Comparison of ENCODE assay signal across 8 cellular contexts in the genomic region with DNA sequence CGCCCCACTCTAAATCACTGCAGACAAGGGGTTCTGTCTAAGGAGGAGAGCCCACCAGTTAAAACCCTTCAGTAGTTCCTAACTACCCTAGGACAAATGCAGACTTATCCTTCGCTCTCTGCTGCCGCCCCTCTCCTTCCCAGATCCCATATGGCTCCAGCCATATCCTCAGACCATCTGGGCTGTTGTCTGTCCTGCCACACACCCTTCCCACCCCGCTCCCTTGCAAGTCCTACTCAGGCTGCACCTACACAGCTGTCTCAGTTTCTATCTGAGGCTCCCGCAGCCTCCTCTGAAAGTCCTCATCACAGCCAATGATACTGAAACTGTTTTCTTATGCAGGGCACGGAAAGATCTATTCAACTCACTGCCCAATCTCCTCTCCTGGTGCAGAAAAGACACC. TPM values are rescaled to one million over a fixed set of nuclear protein-coding genes. Genes with fewer than 3 reads are reported as not detected.
DNase-seq lines count a peak whose midpoint lies in the region; ATAC-seq and TF ChIP-seq lines count a peak whose summit lies in the region.

No MANE protein-coding gene starts in this region.

- H3K27ac Mint-ChIP-seq in CD4-positive, CD25-positive, alpha-beta regulatory T cell = peak overlapping the region in 2 of 3 donors; percentile 82 to 87

- peak overlapping the region; percentile 82 to 96 (median 89) for H3K4me3 Mint-ChIP-seq in CD4-positive, CD25-positive, alpha-beta regulatory T cell

- H3K4me3 ChIP-seq in CD4-positive, CD25-positive, alpha-beta regulatory T cell (ENCODE audit: low read depth, low read length) = peak overlapping the region; percentile 69
- peak overlapping the region in 38 of 59 donors; percentile 66 to 99 (median 96) for H3K4me3 ChIP-seq in dorsolateral prefrontal cortex

- H3K36me3 Mint-ChIP-seq in CD4-positive, CD25-positive, alpha-beta regulatory T cell = peaks cover 5% of the 10 kb centered on the region

- peaks cover 0 to 1% (median 0%) of the 10 kb centered on the region in 7 donors for H3K9me3 Mint-ChIP-seq in CD4-positive, CD25-positive, alpha-beta regulatory T cell

- no peaks in the 10 kb centered on the region for H3K27me3 Mint-ChIP-seq in CD4-positive, CD25-positive, alpha-beta regulatory T cell

- DNase-seq in CD4-positive, CD25-positive, alpha-beta regulatory T cell = peak in 1 of 3 donors; percentile 30
- DNase-seq in dorsolateral prefrontal cortex (peak in 1 of 10 donors; percentile 38), superior temporal gyrus (ENCODE audit: extremely low spot score) (peak; percentile 29), SKM-1 treated with dmso at 0.1 percent for 144 hours (lab: John Stamatoyannopoulos, UW; ENCODE audit: unreplicated experiment) (no peak), occipital lobe (lab: John Stamatoyannopoulos, UW) (no peak), NCI-H1417 (lab: John Stamatoyannopoulos, UW) (no peak)

- intact Hi-C loops in dorsolateral prefrontal cortex (cut with DNase I) = loop anchor here in 1 of 2 donors (5.0 kb wide), 1 partner anchor 35 kb away; no protein-coding TSS in a partner anchor

- H3K4me1 ChIP-seq in CD4-positive, CD25-positive, alpha-beta regulatory T cell (ENCODE audit: control insufficient read depth, insufficient read depth, low read length, poor library complexity, severe bottlenecking) = peaks cover 18% of the 10 kb centered on the region

- no peak for TF ChIP-seq CTCF in dorsolateral prefrontal cortex (IDR thresholded peaks at IDR 0.05 in 54 of 56, conservative IDR thresholded peaks at IDR 0.05 in 2 of 56; ENCODE audit: low read depth in 1 of 56, partially characterized antibody in 56 of 56)

- ATAC-seq in CD4-positive, CD25-positive, alpha-beta regulatory T cell (ENCODE audit: low read depth in 2 of 2) = no peak
- ATAC-seq in GM19395 (IDR thresholded peaks at IDR 0.05; ENCODE audit: unreplicated experiment) (peak; percentile 76), HG03571 (IDR thresholded peaks at IDR 0.05; ENCODE audit: unreplicated experiment) (peak; percentile 38)

- H3K27ac ChIP-seq in CD4-positive, CD25-positive, alpha-beta regulatory T cell (ENCODE audit: insufficient read depth, low read length, poor library complexity, severe bottlenecking) = no peak overlapping the region
- H3K27ac ChIP-seq in dorsolateral prefrontal cortex = peak overlapping the region in 41 of 59 donors; percentile 75 to 96 (median 88)

- no peaks in the 10 kb centered on the region for H3K27me3 ChIP-seq in CD4-positive, CD25-positive, alpha-beta regulatory T cell (ENCODE audit: control insufficient read depth, insufficient read depth, low read length)
- no peaks in the 10 kb centered on the region for H3K27me3 ChIP-seq in dorsolateral prefrontal cortex

- peaks cover 8 to 25% (median 11%) of the 10 kb centered on the region in 4 donors for H3K4me1 Mint-ChIP-seq in CD4-positive, CD25-positive, alpha-beta regulatory T cell

- H3K9me3 ChIP-seq in CD4-positive, CD25-positive, alpha-beta regulatory T cell (ENCODE audit: control insufficient read depth in 2 of 2, low read length in 2 of 2) = no peaks in the 10 kb centered on the region

- peaks cover 9% of the 10 kb centered on the region for H3K36me3 ChIP-seq in CD4-positive, CD25-positive, alpha-beta regulatory T cell (ENCODE audit: control insufficient read depth, insufficient read depth, low read length)

RNA-seq across cellular contexts. Expression of a gene that starts 0.7 kb away (rescaled TPM):
- total RNA-seq in CD4-positive, CD25-positive, alpha-beta regulatory T cell = 8.2 TPM
- polyA plus RNA-seq in CD4-positive, CD25-positive, alpha-beta regulatory T cell = 10 to 100 TPM; 19.5 to 24.7 (median 23.5) TPM
- total RNA-seq in dorsolateral prefrontal cortex = 10 to 100 TPM; 27.7 to 57.4 (median 35.6) TPM
- 12.6 TPM for total RNA-seq in occipital lobe

RNA-seq across cellular contexts. Expression of a gene that starts 10.0 kb away (rescaled TPM):
- total RNA-seq in CD4-positive, CD25-positive, alpha-beta regulatory T cell = 103 TPM
- polyA plus RNA-seq in CD4-positive, CD25-positive, alpha-beta regulatory T cell = 10 to 100 TPM; 31.8 to 49.2 (median 44.4) TPM
- 10 to 100 TPM; 58.1 to 99.4 (median 78.1) TPM for total RNA-seq in dorsolateral prefrontal cortex
- 41.2 TPM for total RNA-seq in occipital lobe

RNA-seq across cellular contexts. Expression of a gene that starts 12.9 kb away (rescaled TPM):
- 38.1 TPM for total RNA-seq in CD4-positive, CD25-positive, alpha-beta regulatory T cell
- polyA plus RNA-seq in CD4-positive, CD25-positive, alpha-beta regulatory T cell = 100 to 1,000 TPM in 3 of 4 donors, 10 to 100 TPM in 1; 97.8 to 113 (median 105) TPM
- total RNA-seq in dorsolateral prefrontal cortex (10 to 100 TPM; 23.4 to 53.8 (median 37.0) TPM), occipital lobe (30.7 TPM)

RNA-seq across cellular contexts. Expression of a gene that starts 18.7 kb away (rescaled TPM):
- total RNA-seq in CD4-positive, CD25-positive, alpha-beta regulatory T cell = 8.2 TPM
- 1 to 10 TPM in 1 of 4 donors, under 1 TPM in 3; 0.41 to 1.7 (median 0.59) TPM for polyA plus RNA-seq in CD4-positive, CD25-positive, alpha-beta regulatory T cell
- 10 to 100 TPM in 4 of 120 experiments, 1 to 10 TPM in 116; 2.2 to 12.6 (median 5.5) TPM for total RNA-seq in dorsolateral prefrontal cortex
- total RNA-seq in occipital lobe = 2.2 TPM

RNA-seq across cellular contexts. Expression of a gene that starts 28.1 kb away (rescaled TPM):
- total RNA-seq in CD4-positive, CD25-positive, alpha-beta regulatory T cell = not detected
- polyA plus RNA-seq in CD4-positive, CD25-positive, alpha-beta regulatory T cell = not detected
- total RNA-seq in dorsolateral prefrontal cortex (1 to 10 TPM in 3 of 120 experiments, under 1 TPM in 34, not detected in 83; 0.29 to 1.6 (median 0.47) TPM), occipital lobe (not detected)

Comparison
In these comparisons a context has a peak if more than half of its experiments do, and no peak if none do; other contexts are left out.
1. ATAC-seq: peak in GM19395 (single experiment) and HG03571 (single experiment); none in CD4-positive, CD25-positive, alpha-beta regulatory T cell (0 of 2).